14 cellular contexts compared by ENCODE assay signal in the genomic region with DNA sequence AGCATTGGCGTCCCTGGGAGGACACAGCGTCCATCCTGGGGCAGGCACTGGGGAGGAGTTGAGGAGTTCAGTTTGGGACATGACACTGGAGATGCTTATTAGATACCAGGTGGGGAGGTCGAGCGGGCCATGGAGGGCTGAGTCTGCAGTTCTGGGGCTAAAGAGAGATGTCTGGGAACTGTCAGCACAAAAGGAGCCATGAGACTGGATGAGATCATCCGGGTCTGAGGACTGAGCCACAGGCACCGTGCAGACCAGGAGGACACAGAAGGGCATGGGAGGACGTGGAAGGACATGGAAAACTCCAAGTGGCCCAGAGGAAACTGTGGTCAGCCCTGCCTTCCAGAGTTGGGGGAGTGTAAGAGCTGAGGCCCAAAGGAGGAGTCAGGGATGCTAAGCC.
DNase-seq lines count a peak whose midpoint lies in the region; ATAC-seq, FAIRE-seq and TF ChIP-seq lines count a peak whose summit lies in the region.
"Had no signal": no experiment of that assay in that cellular context is flagged by ENCODE, and none has a peak within 500 bp of the region (broad histone marks: within the 10 kb centered on the region; RNA-seq: fewer than 3 reads in every experiment).

No MANE protein-coding gene starts in this region.

- H3K36me3 Mint-ChIP-seq in stimulated activated naive CD8-positive, alpha-beta T cell treated with anti-CD3 and anti-CD28 coated beads, Interleukin-15, Interleukin-2, amounts not matched to agents 100 ng/mL and 50 ng/mL, for 24 hours (ENCODE audit: low read depth): peaks cover 71% of the 10 kb centered on the region
- peaks cover 91% of the 10 kb centered on the region for H3K36me3 Mint-ChIP-seq in dendritic cell treated with granulocyte-macrophage colony-stimulating factor and Interleukin-4, amounts not matched to agents 40 ng/mL and 50 ng/mL, for 4 days (ENCODE audit: low read depth)
- H3K36me3 Mint-ChIP-seq in nephron progenitor cell (ENCODE audit: low read depth) (no peaks in the 10 kb centered on the region), Caco-2 (ENCODE audit: insufficient read depth, unreplicated experiment) (peaks cover 9% of the 10 kb centered on the region)

- H3K27ac Mint-ChIP-seq in stimulated activated naive CD8-positive, alpha-beta T cell treated with anti-CD3 and anti-CD28 coated beads, Interleukin-15, Interleukin-2, amounts not matched to agents 100 ng/mL and 50 ng/mL, for 24 hours: peak overlapping the region; percentile 89
- peak overlapping the region; percentile 91 for H3K27ac Mint-ChIP-seq in dendritic cell treated with granulocyte-macrophage colony-stimulating factor and Interleukin-4, amounts not matched to agents 40 ng/mL and 50 ng/mL, for 4 days
- peak overlapping the region; percentile 74 for H3K27ac Mint-ChIP-seq in nephron progenitor cell
- no peak overlapping the region for H3K27ac Mint-ChIP-seq in Caco-2 (ENCODE audit: unreplicated experiment)

- H3K27me3 ChIP-seq in Caco-2 (replicated peaks; ENCODE audit: control insufficient read depth, insufficient read depth, low read length): no peaks in the 10 kb centered on the region

- no peak for FAIRE-seq in H54 (lab: Jason Lieb, UNC)
- FAIRE-seq: frontal cortex, kidney had no signal

- TF ChIP-seq CTCF in nephron progenitor cell (IDR thresholded peaks at IDR 0.05) (no peak), Caco-2 (IDR thresholded peaks at IDR 0.05; ENCODE audit: insufficient read depth in 1 of 2, low read depth in 1 of 2, low read length in 1 of 2, severe bottlenecking in 1 of 2, unreplicated experiment in 1 of 2) (no peak)

- H3K36me3 ChIP-seq in Caco-2 (ENCODE audit: control insufficient read depth, insufficient read depth, low read length): no peaks in the 10 kb centered on the region

- no peak overlapping the region for H3K4me3 ChIP-seq in Caco-2 (ENCODE audit: low read depth, low read length)

- POLR2A ChIA-PET in Caco-2 (lab: Charles Lee): no interaction called here

- H3K4me1 Mint-ChIP-seq in stimulated activated naive CD8-positive, alpha-beta T cell treated with anti-CD3 and anti-CD28 coated beads, Interleukin-15, Interleukin-2, amounts not matched to agents 100 ng/mL and 50 ng/mL, for 24 hours (ENCODE audit: low read depth): peaks cover 84% of the 10 kb centered on the region
- peaks cover 85% of the 10 kb centered on the region for H3K4me1 Mint-ChIP-seq in dendritic cell treated with granulocyte-macrophage colony-stimulating factor and Interleukin-4, amounts not matched to agents 40 ng/mL and 50 ng/mL, for 4 days (ENCODE audit: low read depth)
- peaks cover 8% of the 10 kb centered on the region for H3K4me1 Mint-ChIP-seq in nephron progenitor cell
- H3K4me1 Mint-ChIP-seq in Caco-2 (ENCODE audit: low read depth, unreplicated experiment): no peaks in the 10 kb centered on the region

- no peak for DNase-seq in stimulated activated naive CD8-positive, alpha-beta T cell treated with anti-CD3 and anti-CD28 coated beads, Interleukin-15, Interleukin-2, amounts not matched to agents 100 U/mL and 50 U/mL, for 24 hours
- no peak for DNase-seq in nephron progenitor cell
- DNase-seq in Kasumi-1 (lab: John Stamatoyannopoulos, UW): no peak
- no peak for DNase-seq in H54 (ENCODE audit: insufficient read length, low spot score)
- DNase-seq in activated gamma-delta T cell treated with Interleukin-2 at 50 U/mL for 16 hours: no peak
- DNase-seq in Caco-2: no peak
- DNase-seq: activated CD4-positive, alpha-beta T cell treated with anti-CD3 and anti-CD28 coated beads, Interleukin-2, amount 50 U/mL, for 1 hour; kidney; NCI-H1105; NCI-H345; OCI-M1 had no signal

- BruUV-seq in Caco-2 (replicated peaks; lab: Mats Ljungman, UMichigan): no TSS peak

- peak overlapping the region; percentile 99 for H3K4me3 Mint-ChIP-seq in stimulated activated naive CD8-positive, alpha-beta T cell treated with anti-CD3 and anti-CD28 coated beads, Interleukin-15, Interleukin-2, amounts not matched to agents 100 ng/mL and 50 ng/mL, for 24 hours
- peak overlapping the region; percentile 99 for H3K4me3 Mint-ChIP-seq in dendritic cell treated with granulocyte-macrophage colony-stimulating factor and Interleukin-4, amounts not matched to agents 40 ng/mL and 50 ng/mL, for 4 days
- H3K4me3 Mint-ChIP-seq in nephron progenitor cell (no peak overlapping the region), Caco-2 (ENCODE audit: unreplicated experiment) (no peak overlapping the region)

- H3K9me3 Mint-ChIP-seq in stimulated activated naive CD8-positive, alpha-beta T cell treated with anti-CD3 and anti-CD28 coated beads, Interleukin-15, Interleukin-2, amounts not matched to agents 100 ng/mL and 50 ng/mL, for 24 hours: no peaks in the 10 kb centered on the region
- no peaks in the 10 kb centered on the region for H3K9me3 Mint-ChIP-seq in dendritic cell treated with granulocyte-macrophage colony-stimulating factor and Interleukin-4, amounts not matched to agents 40 ng/mL and 50 ng/mL, for 4 days
- H3K9me3 Mint-ChIP-seq in nephron progenitor cell (no peaks in the 10 kb centered on the region), Caco-2 (ENCODE audit: unreplicated experiment) (no peaks in the 10 kb centered on the region)

- no peak for TF ChIP-seq POLR2A in H54 (IDR thresholded peaks at IDR 0.05; ENCODE audit: low read depth, low read length)

- no peaks in the 10 kb centered on the region for H3K27me3 Mint-ChIP-seq in stimulated activated naive CD8-positive, alpha-beta T cell treated with anti-CD3 and anti-CD28 coated beads, Interleukin-15, Interleukin-2, amounts not matched to agents 100 ng/mL and 50 ng/mL, for 24 hours
- H3K27me3 Mint-ChIP-seq in dendritic cell treated with granulocyte-macrophage colony-stimulating factor and Interleukin-4, amounts not matched to agents 40 ng/mL and 50 ng/mL, for 4 days: no peaks in the 10 kb centered on the region
- H3K27me3 Mint-ChIP-seq in nephron progenitor cell (ENCODE audit: low read depth, poor library complexity) (peaks cover 10% of the 10 kb centered on the region), Caco-2 (ENCODE audit: insufficient read depth, unreplicated experiment) (no peaks in the 10 kb centered on the region)

- no peaks in the 10 kb centered on the region for H3K4me1 ChIP-seq in Caco-2

- H3K9me3 ChIP-seq in Caco-2: no peaks in the 10 kb centered on the region

- intact Hi-C loops in dendritic cell treated with granulocyte-macrophage colony-stimulating factor and Interleukin-4, amounts not matched to agents 40 ng/mL and 50 ng/mL, for 4 days (cut with micrococcal nuclease): loop anchor here (10.0 kb wide), 1 partner anchor 191 kb away; no protein-coding TSS in a partner anchor
- intact Hi-C loops in Caco-2 (cut with micrococcal nuclease; ENCODE audit: unreplicated experiment): no loop called here

- no peak for ATAC-seq in stimulated activated naive CD8-positive, alpha-beta T cell treated with anti-CD3 and anti-CD28 coated beads, Interleukin-15, Interleukin-2, amounts not matched to agents 100 U/mL and 50 U/mL, for 24 hours

- CTCF ChIA-PET in Caco-2 (lab: Charles Lee): interaction anchor here (0.9 kb wide), 1 partner anchor 67 kb away, joined by 3 read pairs; no protein-coding TSS in a partner anchor

Comparison
In these comparisons a context has a peak if more than half of its experiments do, and no peak if none do; other contexts are left out.
1. H3K4me3 Mint-ChIP-seq: peak in stimulated activated naive CD8-positive, alpha-beta T cell treated with anti-CD3 and anti-CD28 coated beads, Interleukin-15, Interleukin-2, amounts not matched to agents 100 ng/mL and 50 ng/mL, for 24 hours (single experiment) and dendritic cell treated with granulocyte-macrophage colony-stimulating factor and Interleukin-4, amounts not matched to agents 40 ng/mL and 50 ng/mL, for 4 days (single experiment); none in nephron progenitor cell (single experiment) and Caco-2 (single experiment).